ENCODE assay signal across 8 cellular contexts in the genomic region with DNA sequence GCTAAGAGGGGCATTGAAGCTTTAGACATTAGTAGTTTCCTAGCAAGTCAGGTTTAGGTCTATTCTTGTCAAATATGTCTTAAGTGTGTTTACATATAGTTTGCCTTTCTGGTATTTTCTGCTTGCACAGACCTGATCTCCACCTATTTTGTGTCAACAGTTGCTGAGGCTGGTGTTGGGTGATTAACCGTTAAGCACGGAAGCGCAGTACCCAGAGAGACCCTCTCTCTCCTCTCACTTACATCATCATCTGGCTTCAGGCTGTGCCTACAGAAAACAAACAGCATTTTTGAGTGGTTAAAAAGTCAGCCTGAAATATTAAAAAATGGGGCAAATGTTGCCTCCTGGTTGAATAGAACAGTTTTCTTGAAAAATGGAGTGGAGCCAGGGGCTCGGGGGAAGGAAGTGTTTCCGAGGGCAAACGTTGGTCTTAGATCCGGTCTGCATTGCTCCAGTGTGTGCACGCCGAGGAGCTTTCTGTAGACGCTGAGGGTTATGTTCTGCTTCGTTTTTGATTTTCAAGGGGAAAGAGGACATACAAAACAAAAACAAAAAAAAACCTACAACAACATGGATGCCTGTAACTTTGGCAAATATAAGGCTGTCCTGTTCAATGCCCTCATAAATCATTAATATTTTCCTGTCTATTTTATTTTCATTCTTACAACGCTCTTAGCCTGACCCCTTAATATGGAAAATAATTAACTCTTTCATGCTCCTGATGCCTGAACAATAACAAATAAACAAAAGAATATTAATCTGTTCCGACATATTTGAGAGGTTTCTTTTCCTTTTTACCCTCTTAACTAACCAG.
DNase-seq lines count a peak whose midpoint lies in the region; ATAC-seq and TF ChIP-seq lines count a peak whose summit lies in the region.

No MANE protein-coding gene starts in this region.

- H3K4me3 Mint-ChIP-seq in T-cell = peak overlapping the region in 1 of 3 donors; percentile 33

- intact Hi-C loops in Right ventricle myocardium superior (cut with DNase I) = no loop called here
- intact Hi-C loops in PC-9 (cut with micrococcal nuclease; ENCODE audit: unreplicated experiment) = no loop called here

- DNase-seq in DMS53 treated with DMSO at 0.1 percent for 48 hours (lab: John Stamatoyannopoulos, UW; ENCODE audit: unreplicated experiment) (peak; percentile 67), SHP77 treated with DMSO at 0.1 percent for 48 hours (lab: John Stamatoyannopoulos, UW) (peak; percentile 59), Right ventricle myocardium superior (no peak), T-cell (no peak), GOT3 (lab: John Stamatoyannopoulos, UW) (no peak), PC-9 (no peak)

- no peak overlapping the region for H3K4me2 ChIP-seq in PC-9

- POLR2A ChIA-PET in T-cell (lab: Charles Lee) (interaction anchor here in 1 of 2 donors (0.6 kb wide), 1 partner anchor 1739 kb away, joined by 7 read pairs; no protein-coding TSS in a partner anchor), PC-9 (lab: Charles Lee; ENCODE audit: unreplicated experiment) (no interaction called here)

- H3K4me3 ChIP-seq in rectal smooth muscle tissue (ENCODE audit: low read length) (peak overlapping the region; percentile 28), PC-9 (no peak overlapping the region)

- H3F3A ChIP-seq in PC-9 (ENCODE audit: insufficient read depth, low read depth) = no peaks in the 10 kb centered on the region

- no peaks in the 10 kb centered on the region for H3K36me3 Mint-ChIP-seq in T-cell

- no TSS peak for BruUV-seq in PC-9 (replicated peaks; lab: Mats Ljungman, UMichigan)

- no peaks in the 10 kb centered on the region for H3K27me3 ChIP-seq in rectal smooth muscle tissue (ENCODE audit: control insufficient read depth, insufficient read depth, low read length)
- H3K27me3 ChIP-seq in PC-9 (ENCODE audit: insufficient read depth, low read depth) = no peaks in the 10 kb centered on the region

- H3K79me2 ChIP-seq in PC-9 (ENCODE audit: low read depth) = no peaks in the 10 kb centered on the region

- H3K9me3 Mint-ChIP-seq in T-cell = peaks cover 0 to 7% (median 0%) of the 10 kb centered on the region in 3 donors

- H3K27me3 Mint-ChIP-seq in T-cell = peaks cover 4 to 13% of the 10 kb centered on the region in 2 donors

- CTCF ChIA-PET in T-cell (lab: Charles Lee) = no interaction called here
- CTCF ChIA-PET in PC-9 (lab: Charles Lee) = interaction anchor here (0.6 kb wide), 1 partner anchor 1095 kb away, joined by 3 read pairs; no protein-coding TSS in a partner anchor

- H3K9me3 ChIP-seq in PC-9 (ENCODE audit: insufficient read depth, low read depth) = no peaks in the 10 kb centered on the region

- no peak for TF ChIP-seq CTCF in PC-9 (conservative IDR thresholded peaks at IDR 0.05)

- H3K27ac ChIP-seq in rectal smooth muscle tissue (ENCODE audit: low read depth, low read length) (peak overlapping the region; percentile 56), PC-9 (no peak overlapping the region)

- no peaks in the 10 kb centered on the region for H4K20me1 ChIP-seq in PC-9 (ENCODE audit: insufficient read depth)

- H3K9ac ChIP-seq in rectal smooth muscle tissue (ENCODE audit: low read length) = no peak overlapping the region

- H3K4me1 Mint-ChIP-seq in T-cell = peaks cover 4 to 11% (median 5%) of the 10 kb centered on the region in 3 donors

- ATAC-seq in Right ventricle myocardium superior (ENCODE audit: poor library complexity) = peak; percentile 69
- no peak for ATAC-seq in GM18867 (IDR thresholded peaks at IDR 0.05; ENCODE audit: unreplicated experiment)
- no peak for ATAC-seq in T-cell (replicated peaks in 1 of 4)

- peaks cover 31% of the 10 kb centered on the region for H3K4me1 ChIP-seq in rectal smooth muscle tissue (ENCODE audit: control insufficient read depth, insufficient read depth, low read length)
- peaks cover 19% of the 10 kb centered on the region for H3K4me1 ChIP-seq in PC-9 (replicated peaks; ENCODE audit: insufficient read depth)

- H3K36me3 ChIP-seq in rectal smooth muscle tissue (ENCODE audit: control insufficient read depth, insufficient read depth, low read length) (no peaks in the 10 kb centered on the region), PC-9 (ENCODE audit: low read depth) (no peaks in the 10 kb centered on the region)

- no peak overlapping the region for H3K27ac Mint-ChIP-seq in T-cell

- H3K9me2 ChIP-seq in PC-9 (ENCODE audit: insufficient read depth) = no peaks in the 10 kb centered on the region

- no peak overlapping the region for H2AFZ ChIP-seq in PC-9

Comparison
In these comparisons a context has a peak if more than half of its experiments do, and no peak if none do; other contexts are left out.
1. DNase-seq: peak in DMS53 treated with DMSO at 0.1 percent for 48 hours (single experiment) and SHP77 treated with DMSO at 0.1 percent for 48 hours (single experiment); none in Right ventricle myocardium superior (single experiment), T-cell (0 of 34), GOT3 (single experiment) and PC-9 (0 of 2).